29 cellular contexts compared by ENCODE assay signal in the genomic region with DNA sequence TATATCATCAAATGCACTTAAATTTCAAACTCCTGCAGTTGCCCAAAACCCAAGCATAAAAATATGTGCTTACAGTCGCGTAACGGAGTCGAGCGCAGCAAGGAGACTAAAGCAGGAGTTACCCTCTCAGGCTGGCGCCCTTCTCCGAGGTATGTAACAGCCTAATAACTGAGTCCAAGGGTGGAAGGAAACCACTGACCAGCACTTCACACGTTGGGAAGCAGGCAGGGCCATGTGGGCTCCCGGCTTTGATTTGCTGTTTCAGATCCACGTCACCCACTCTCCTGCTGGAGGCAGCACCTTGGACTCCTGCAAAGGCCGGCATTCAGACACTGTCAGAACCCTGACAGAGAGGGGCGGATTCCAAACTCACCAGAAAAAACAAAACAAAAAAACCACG.
"Had no signal": no experiment of that assay in that cellular context is flagged by ENCODE, and none has a peak within 500 bp of the region (broad histone marks: within the 10 kb centered on the region; RNA-seq: fewer than 3 reads in every experiment).

No MANE protein-coding gene starts in this region.

- H3K4me3 ChIP-seq: esophagus squamous epithelium, heart right ventricle, left ventricle myocardium inferior, lung, mucosa of descending colon, psoas muscle, sigmoid colon, thoracic aorta, tibial nerve, upper lobe of right lung, uterus had no signal

- H3K4me1 ChIP-seq: esophagus squamous epithelium, upper lobe of right lung, uterus had no signal

- H3K27ac Mint-ChIP-seq: dendritic cell treated with granulocyte-macrophage colony-stimulating factor and Interleukin-4, amounts not matched to agents 40 ng/mL and 50 ng/mL, for 4 days; memory B cell; mesothelial cell of epicardium; naive B cell; natural killer cell treated with Interleukin-12 subunit alpha and Interleukin-12 subunit beta and Interleukin-15 and Interleukin-18, amount 100 ng/mL, for 72 hours; stimulated activated naive B cell treated with anti-CD40 and anti-IgM and Interleukin-4, amounts not matched to agents 10 μg/mL and 1 μg/mL and 100 μg/mL, for 72 hours; stimulated activated naive CD8-positive, alpha-beta T cell treated with anti-CD3 and anti-CD28 coated beads, Interleukin-15, Interleukin-2, amounts not matched to agents 100 ng/mL and 50 ng/mL, for 24 hours had no signal

- H3K4me3 Mint-ChIP-seq: dendritic cell treated with granulocyte-macrophage colony-stimulating factor and Interleukin-4, amounts not matched to agents 40 ng/mL and 50 ng/mL, for 4 days; memory B cell; mesothelial cell of epicardium; naive B cell; natural killer cell treated with Interleukin-12 subunit alpha and Interleukin-12 subunit beta and Interleukin-15 and Interleukin-18, amount 100 ng/mL, for 72 hours; neural crest cell; stimulated activated naive B cell treated with anti-CD40 and anti-IgM and Interleukin-4, amounts not matched to agents 10 μg/mL and 1 μg/mL and 100 μg/mL, for 72 hours; stimulated activated naive CD8-positive, alpha-beta T cell treated with anti-CD3 and anti-CD28 coated beads, Interleukin-15, Interleukin-2, amounts not matched to agents 100 ng/mL and 50 ng/mL, for 24 hours had no signal

- ATAC-seq: heart right ventricle; left cardiac atrium; mucosa of descending colon; natural killer cell treated with Interleukin-12 subunit alpha and Interleukin-12 subunit beta and Interleukin-15 and Interleukin-18, amount 100 ng/mL, for 72 hours; psoas muscle; right cardiac atrium; stimulated activated naive B cell treated with anti-CD40 and anti-IgM and Interleukin-4, amounts not matched to agents 10 μg/mL and 1 μg/mL and 100 μg/mL, for 72 hours; upper lobe of right lung had no signal

- H3K36me3 Mint-ChIP-seq: natural killer cell treated with Interleukin-12 subunit alpha and Interleukin-12 subunit beta and Interleukin-15 and Interleukin-18, amount 100 ng/mL, for 72 hours had no signal

- H3K9me3 ChIP-seq: psoas muscle, thoracic aorta, upper lobe of right lung, uterus had no signal

- DNase-seq: cerebellar nuclear complex; effector memory CD4-positive, alpha-beta T cell; erythroblast; esophagus squamous epithelium; foreskin melanocyte; glutamatergic neuron; heart right ventricle; hippocampal formation; left cardiac atrium; left ventricle myocardium inferior; mucosa of descending colon; naive B cell; psoas muscle; right cardiac atrium; sigmoid colon; stimulated activated CD4-positive, alpha-beta T cell treated with anti-CD3 and anti-CD28 coated beads, Interleukin-2, amount 100 ng/mL, for 24 hours; stimulated activated naive B cell treated with anti-CD40 and anti-IgM and Interleukin-4, amounts not matched to agents 10 μg/mL and 1 μg/mL and 100 μg/mL, for 72 hours; upper lobe of right lung; uterus had no signal

- H3K4me1 Mint-ChIP-seq: memory B cell; naive B cell; stimulated activated naive B cell treated with anti-CD40 and anti-IgM and Interleukin-4, amounts not matched to agents 10 μg/mL and 1 μg/mL and 100 μg/mL, for 72 hours had no signal

- H3K36me3 ChIP-seq: esophagus squamous epithelium, heart right ventricle, left ventricle myocardium inferior, sigmoid colon, thoracic aorta, tibial nerve, upper lobe of right lung, uterus had no signal

- H3K27me3 ChIP-seq: esophagus squamous epithelium, heart right ventricle, sigmoid colon, tibial nerve, upper lobe of right lung, uterus had no signal

- H3K27ac ChIP-seq: esophagus squamous epithelium, heart right ventricle, left ventricle myocardium inferior, parathyroid adenoma, psoas muscle, sigmoid colon, thoracic aorta, tibial nerve, upper lobe of right lung, uterus had no signal

- H3K9ac ChIP-seq: parathyroid adenoma had no signal

- H2AFZ ChIP-seq: parathyroid adenoma had no signal
